Comparison of ENCODE assay signal across 11 cellular contexts in the genomic region with DNA sequence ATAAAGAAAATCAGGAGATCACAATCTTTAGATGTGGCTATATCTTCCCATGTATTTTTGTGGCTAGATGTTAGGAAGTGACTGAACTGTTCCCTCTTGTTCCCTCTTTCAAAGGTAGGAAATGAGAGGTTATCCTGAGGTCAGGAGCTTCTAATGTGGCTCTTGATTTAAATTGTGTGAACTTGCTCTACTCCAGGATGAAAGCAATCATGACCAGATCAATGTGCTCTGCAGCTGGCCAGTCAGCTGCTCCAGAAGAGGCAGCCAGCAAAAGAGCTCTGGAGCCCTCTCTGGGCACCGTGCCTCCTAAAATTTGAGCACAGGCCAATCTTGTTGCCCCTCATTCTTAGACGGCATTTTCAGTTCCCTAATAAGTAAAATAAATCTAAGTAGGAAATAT. TPM values are rescaled to one million over a fixed set of nuclear protein-coding genes. Genes with fewer than 3 reads are reported as not detected.
A peak's percentile ranks its signal among the peaks of the same experiment; 100 is the strongest.
DNase-seq lines count a peak whose midpoint lies in the region; ATAC-seq and TF ChIP-seq lines count a peak whose summit lies in the region.
"Had no signal": no experiment of that assay in that cellular context is flagged by ENCODE, and none has a peak within 500 bp of the region (broad histone marks: within the 10 kb centered on the region; RNA-seq: fewer than 3 reads in every experiment).

No MANE protein-coding gene starts in this region.

- peak in 8 of 14 donors; percentile 13 to 55 (median 30) for DNase-seq in C1 segment of cervical spinal cord (lab: John Stamatoyannopoulos, UW)
- DNase-seq in NCI-H2029 (lab: John Stamatoyannopoulos, UW): peak; percentile 45
- DNase-seq in endothelial cell (ENCODE audit: low spot score): no peak
- no peak for DNase-seq in mucosa of descending colon
- no peak for DNase-seq in activated CD4-positive, alpha-beta T cell treated with anti-CD3 and anti-CD28 coated beads for 4 hours
- no peak for DNase-seq in AML-193 (lab: John Stamatoyannopoulos, UW)
- DNase-seq: activated gamma-delta T cell, HCEC 1CT had no signal

- ATAC-seq in mucosa of descending colon (peak; percentile 14), GM18867 (IDR thresholded peaks at IDR 0.05; ENCODE audit: unreplicated experiment) (no peak), GM18519 (IDR thresholded peaks at IDR 0.05; ENCODE audit: low FRiP score, unreplicated experiment) (no peak)

- peaks cover 2% of the 10 kb centered on the region for H3K27me3 Mint-ChIP-seq in endothelial cell (ENCODE audit: unreplicated experiment)
- H3K27me3 Mint-ChIP-seq: B cell had no signal

- H3K4me3 ChIP-seq in mucosa of descending colon: no peak overlapping the region

- peak overlapping the region; percentile 80 for H3K27ac Mint-ChIP-seq in endothelial cell (ENCODE audit: unreplicated experiment)
- H3K27ac Mint-ChIP-seq: B cell had no signal

- TF ChIP-seq CTCF in endothelial cell (IDR thresholded peaks at IDR 0.05; ENCODE audit: unreplicated experiment) (no peak), mucosa of descending colon (IDR thresholded peaks at IDR 0.05) (no peak)

- H3K4me1 Mint-ChIP-seq in endothelial cell (ENCODE audit: unreplicated experiment): peaks cover 57% of the 10 kb centered on the region

- H3K36me3 Mint-ChIP-seq in endothelial cell (ENCODE audit: low read depth, unreplicated experiment): peaks cover 16% of the 10 kb centered on the region

- H3K36me3 ChIP-seq in mucosa of descending colon (ENCODE audit: low read depth): no peaks in the 10 kb centered on the region

- peaks cover 3% of the 10 kb centered on the region for H3K4me1 ChIP-seq in mucosa of descending colon (ENCODE audit: low read depth)

- H3K9me3 Mint-ChIP-seq in endothelial cell (ENCODE audit: unreplicated experiment): no peaks in the 10 kb centered on the region

- no peaks in the 10 kb centered on the region for H3K9me3 ChIP-seq in mucosa of descending colon

- intact Hi-C loops in mucosa of descending colon (cut with DNase I, micrococcal nuclease): no loop called here

- no peak overlapping the region for H3K4me3 Mint-ChIP-seq in endothelial cell (ENCODE audit: unreplicated experiment)
- H3K4me3 Mint-ChIP-seq: B cell had no signal

RNA-seq across cellular contexts. Expression of a gene that starts 32.0 kb away (rescaled TPM):
- total RNA-seq in endothelial cell (ENCODE audit: unreplicated experiment) (112 TPM), mucosa of descending colon (10 to 100 TPM; 19.5 to 43.5 (median 24.0) TPM)

Comparison
In these comparisons a context has a peak if more than half of its experiments do, and no peak if none do; other contexts are left out.
1. DNase-seq: peak in C1 segment of cervical spinal cord (8 of 14) and NCI-H2029 (single experiment); none in endothelial cell (single experiment), mucosa of descending colon (0 of 3), activated CD4-positive, alpha-beta T cell treated with anti-CD3 and anti-CD28 coated beads for 4 hours (0 of 2) and AML-193 (0 of 2).